35 cellular contexts compared by ENCODE assay signal in genomic region chr7:134210227-134210626, GRCh38.
"Had no signal": no experiment of that assay in that cellular context is flagged by ENCODE, and none has a peak within 500 bp of the region (broad histone marks: within the 10 kb centered on the region; RNA-seq: fewer than 3 reads in every experiment).

No MANE protein-coding gene starts in this region.

- DNase-seq: Karpas-422, Kasumi-1, KG1, MG63, MM.1S, MV-4-11, NCI-H1048, NCI-H1092, NCI-H1092 treated with DMSO at 0.1 percent for 48 hours, NCI-H1105, NCI-H1105 treated with DMSO at 0.1 percent for 48 hours, NCI-H1417, NCI-H1417 treated with DMSO at 0.1 percent for 48 hours, NCI-H1436, NCI-H1436 treated with DMSO at 0.1 percent for 48 hours, NCI-H146, NCI-H1694, NCI-H1694 treated with DMSO at 0.1 percent for 48 hours, NCI-H187, NCI-H187 treated with DMSO at 0.1 percent for 48 hours, NCI-H1930, NCI-H2029, NCI-H2029 treated with DMSO at 0.1 percent for 48 hours, NCI-H2081, NCI-H2081 treated with DMSO at 0.1 percent for 48 hours, NCI-H2107, NCI-H2171, NCI-H2171 treated with DMSO at 0.1 percent for 48 hours, NCI-H2227 treated with DMSO at 0.1 percent for 48 hours, NCI-H226, NCI-H345, NCI-H446, NCI-H446 treated with DMSO at 0.1 percent for 48 hours, NCI-H510A had no signal

- H3K4me2 ChIP-seq: KMS-11 had no signal

- H3K9ac ChIP-seq: KMS-11 had no signal

- H3K9me3 ChIP-seq: MG63 had no signal

- H3K27ac ChIP-seq: KMS-11 had no signal

- H3K27me3 ChIP-seq: MG63 had no signal

- H3K4me3 ChIP-seq: MG63 had no signal

- H3K36me3 ChIP-seq: MG63 had no signal
